ENCODE assay signal across 21 cellular contexts in the genomic region with DNA sequence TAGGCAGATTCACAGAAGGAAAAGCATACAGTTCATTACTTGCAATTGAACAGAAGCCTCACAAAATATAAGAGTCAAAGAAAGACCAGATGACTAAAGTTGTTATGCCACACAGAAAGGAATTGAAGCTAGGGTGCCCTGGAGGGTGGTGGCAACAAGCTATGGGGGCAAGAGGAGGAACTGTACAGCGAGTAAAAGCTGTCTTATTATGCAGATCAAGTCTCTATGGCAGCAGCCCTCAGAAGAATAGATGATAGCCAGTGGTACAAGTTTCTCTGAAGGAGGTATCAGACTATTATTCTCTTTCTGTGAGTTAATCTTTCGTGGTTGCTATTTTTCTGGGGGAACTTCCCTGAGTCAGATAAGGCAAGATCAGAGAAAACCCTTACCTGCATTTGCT.
"Had no signal": no experiment of that assay in that cellular context is flagged by ENCODE, and none has a peak within 500 bp of the region (broad histone marks: within the 10 kb centered on the region; RNA-seq: fewer than 3 reads in every experiment).

No MANE protein-coding gene starts in this region.

- H3K36me3 Mint-ChIP-seq: natural killer cell; stimulated activated memory B cell treated with anti-CD40 and anti-IgM and Interleukin-4, amounts not matched to agents 10 μg/mL and 1 μg/mL and 100 μg/mL, for 72 hours had no signal

- H3K9me3 Mint-ChIP-seq: natural killer cell; stimulated activated memory B cell treated with anti-CD40 and anti-IgM and Interleukin-4, amounts not matched to agents 10 μg/mL and 1 μg/mL and 100 μg/mL, for 72 hours had no signal

- ATAC-seq: esophagus mucosa; gastrocnemius medialis; left ventricle myocardium superior; lower lobe of right lung; natural killer cell; psoas muscle; right cardiac atrium; stimulated activated memory B cell treated with anti-CD40 and anti-IgM and Interleukin-4, amounts not matched to agents 10 μg/mL and 1 μg/mL and 100 μg/mL, for 72 hours had no signal

- H3K27me3 Mint-ChIP-seq: stimulated activated memory B cell treated with anti-CD40 and anti-IgM and Interleukin-4, amounts not matched to agents 10 μg/mL and 1 μg/mL and 100 μg/mL, for 72 hours had no signal

- H3K4me3 Mint-ChIP-seq: natural killer cell; stimulated activated memory B cell treated with anti-CD40 and anti-IgM and Interleukin-4, amounts not matched to agents 10 μg/mL and 1 μg/mL and 100 μg/mL, for 72 hours had no signal

- H3K27ac Mint-ChIP-seq: natural killer cell; stimulated activated memory B cell treated with anti-CD40 and anti-IgM and Interleukin-4, amounts not matched to agents 10 μg/mL and 1 μg/mL and 100 μg/mL, for 72 hours had no signal

- DNase-seq: dorsolateral prefrontal cortex; effector CD4-positive, alpha-beta T cell; foreskin fibroblast; gastrocnemius medialis; head of caudate nucleus; left ventricle myocardium superior; lower lobe of right lung; natural killer cell; occipital lobe; ovary; posterior cingulate gyrus; psoas muscle; right cardiac atrium; sigmoid colon; stimulated activated CD4-positive, alpha-beta T cell treated with anti-CD3 and anti-CD28 coated beads, Interleukin-2, amount 100 ng/mL, for 24 hours; stimulated activated CD4-positive, alpha-beta T cell treated with anti-CD3 and anti-CD28 coated beads, Interleukin-4, amount 100 ng/mL, for 24 hours; stomach; thyroid gland; trophoblast cell had no signal

- H3K4me1 Mint-ChIP-seq: natural killer cell; stimulated activated memory B cell treated with anti-CD40 and anti-IgM and Interleukin-4, amounts not matched to agents 10 μg/mL and 1 μg/mL and 100 μg/mL, for 72 hours had no signal
